ENCODE assay signal across 17 cellular contexts in genomic region chr3:4222574-4222973, GRCh38.
A peak's percentile ranks its signal among the peaks of the same experiment; 100 is the strongest.
DNase-seq lines count a peak whose midpoint lies in the region; ATAC-seq, FAIRE-seq and TF ChIP-seq lines count a peak whose summit lies in the region.
"Had no signal": no experiment of that assay in that cellular context is flagged by ENCODE, and none has a peak within 500 bp of the region (broad histone marks: within the 10 kb centered on the region; RNA-seq: fewer than 3 reads in every experiment).

No MANE protein-coding gene starts in this region.

- no peaks in the 10 kb centered on the region for H3K27me3 ChIP-seq in bronchial epithelial cell (ENCODE audit: control insufficient read depth, insufficient read depth, low read length)

- intact Hi-C loops in left ventricle myocardium superior (cut with micrococcal nuclease), result no loop called here

- DNase-seq in A172 (ENCODE audit: low spot score), result peak; percentile 5
- DNase-seq in NCI-H226, result peak; percentile 28
- DNase-seq in bronchial epithelial cell (ENCODE audit: low read depth), result no peak
- DNase-seq in renal cortical epithelial cell (ENCODE audit: low read depth), result peak; percentile 23
- no peak for DNase-seq in dedifferentiated amniotic fluid mesenchymal stem cell (ENCODE audit: extremely low spot score)
- DNase-seq in DMS114 treated with DMSO at 0.1 percent for 48 hours (lab: John Stamatoyannopoulos, UW; ENCODE audit: unreplicated experiment), result no peak
- DNase-seq in left ventricle myocardium superior, result no peak
- DNase-seq: C1 segment of cervical spinal cord; DMS153; GOT3; NCI-H1048; NCI-H1436 treated with DMSO at 0.1 percent for 48 hours; NCI-H2081 treated with DMSO at 0.1 percent for 48 hours; NCI-H526 treated with DMSO at 0.1 percent for 48 hours; NK-92 treated with Interleukin-12 subunit alpha and Interleukin-12 subunit beta, amount 100 ng/mL, for 24 hours; PC-9 had no signal

- no peaks in the 10 kb centered on the region for H3K36me3 ChIP-seq in bronchial epithelial cell (ENCODE audit: control insufficient read depth, insufficient read depth, low read length)

- FAIRE-seq in bronchial epithelial cell (lab: Jason Lieb, UNC), result peak; percentile 32
- FAIRE-seq: GM12892 had no signal

- ATAC-seq in left ventricle myocardium superior, result no peak

- no peak overlapping the region for H3K4me3 ChIP-seq in bronchial epithelial cell (ENCODE audit: low read depth, low read length)
- H3K4me3 ChIP-seq: PC-9 had no signal

- no peak for TF ChIP-seq CTCF in bronchial epithelial cell (IDR thresholded peaks at IDR 0.05; ENCODE audit: insufficient read depth, low read length, severe bottlenecking)

Comparison
In these comparisons a context has a peak if more than half of its experiments do, and no peak if none do; other contexts are left out.
1. DNase-seq: peak in A172 (single experiment), NCI-H226 (single experiment) and renal cortical epithelial cell (single experiment); none in bronchial epithelial cell (single experiment), dedifferentiated amniotic fluid mesenchymal stem cell (single experiment), DMS114 treated with DMSO at 0.1 percent for 48 hours (single experiment) and left ventricle myocardium superior (single experiment).